In the genomic region with DNA sequence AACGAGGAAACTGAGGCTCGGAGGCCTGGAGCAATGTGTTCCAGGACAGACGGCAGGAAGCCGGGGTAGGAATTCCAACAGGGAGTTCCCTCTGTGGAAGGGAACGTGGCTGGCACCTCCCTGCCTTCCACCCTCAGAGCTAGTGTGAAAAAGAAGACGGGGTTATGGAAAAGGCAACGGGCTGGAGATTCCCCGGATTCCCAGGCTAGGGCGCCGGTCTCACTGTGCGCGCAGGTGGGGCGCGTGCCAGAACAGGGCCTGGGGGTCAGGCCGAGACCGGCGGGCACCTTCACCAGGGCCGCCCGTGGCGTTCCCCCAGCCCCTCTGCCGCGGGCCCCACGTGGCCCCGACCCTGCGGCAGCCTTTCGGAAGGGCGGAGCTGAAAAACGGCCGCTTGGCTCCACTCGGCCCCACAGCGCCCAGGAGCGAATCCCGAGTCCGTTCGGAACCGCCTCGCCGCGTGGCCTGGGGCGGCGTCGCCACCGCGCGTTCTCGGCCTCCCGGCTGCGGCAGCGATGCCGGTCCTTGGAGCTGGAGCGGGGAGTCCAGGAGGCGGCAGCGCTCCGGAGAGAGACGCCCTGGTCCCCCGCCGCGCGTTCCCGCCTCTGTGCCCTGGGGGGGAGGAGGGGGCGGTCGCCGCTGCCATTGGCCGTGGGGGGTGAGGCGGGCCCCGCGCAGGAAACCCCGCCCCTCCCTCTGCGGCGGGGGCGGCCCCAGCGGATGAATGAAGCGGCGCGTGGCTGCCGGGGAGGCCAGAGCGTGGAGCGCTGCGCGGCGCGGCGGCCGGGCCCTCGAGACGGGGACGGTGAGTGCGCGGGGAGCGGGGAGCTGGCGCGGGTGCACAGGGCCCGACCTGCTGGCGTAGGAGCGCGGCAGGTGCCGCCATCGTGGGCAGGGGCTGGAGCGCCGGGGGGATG, we compare ENCODE assay signal across 8 cellular contexts. TPM values are rescaled to one million over a fixed set of nuclear protein-coding genes. Genes with fewer than 3 reads are reported as not detected.
A peak's percentile ranks its signal among the peaks of the same experiment; 100 is the strongest.
DNase-seq lines count a peak whose midpoint lies in the region; ATAC-seq and TF ChIP-seq lines count a peak whose summit lies in the region.

A gene with protein sequence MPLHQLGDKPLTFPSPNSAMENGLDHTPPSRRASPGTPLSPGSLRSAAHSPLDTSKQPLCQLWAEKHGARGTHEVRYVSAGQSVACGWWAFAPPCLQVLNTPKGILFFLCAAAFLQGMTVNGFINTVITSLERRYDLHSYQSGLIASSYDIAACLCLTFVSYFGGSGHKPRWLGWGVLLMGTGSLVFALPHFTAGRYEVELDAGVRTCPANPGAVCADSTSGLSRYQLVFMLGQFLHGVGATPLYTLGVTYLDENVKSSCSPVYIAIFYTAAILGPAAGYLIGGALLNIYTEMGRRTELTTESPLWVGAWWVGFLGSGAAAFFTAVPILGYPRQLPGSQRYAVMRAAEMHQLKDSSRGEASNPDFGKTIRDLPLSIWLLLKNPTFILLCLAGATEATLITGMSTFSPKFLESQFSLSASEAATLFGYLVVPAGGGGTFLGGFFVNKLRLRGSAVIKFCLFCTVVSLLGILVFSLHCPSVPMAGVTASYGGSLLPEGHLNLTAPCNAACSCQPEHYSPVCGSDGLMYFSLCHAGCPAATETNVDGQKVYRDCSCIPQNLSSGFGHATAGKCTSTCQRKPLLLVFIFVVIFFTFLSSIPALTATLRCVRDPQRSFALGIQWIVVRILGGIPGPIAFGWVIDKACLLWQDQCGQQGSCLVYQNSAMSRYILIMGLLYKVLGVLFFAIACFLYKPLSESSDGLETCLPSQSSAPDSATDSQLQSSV (plus strand): TSS at position 755 of the 917 bp plus-strand sequence. CDS start 13,952 bp downstream, outside the sequence.

- H3K4me3 ChIP-seq in GM23248: peak within 1 kb of the TSS; percentile 55
- peak within 1 kb of the TSS; percentile 91 for H3K4me3 ChIP-seq in Loucy (ENCODE audit: low read length, poor library complexity, severe bottlenecking)
- peak within 1 kb of the TSS; percentile 44 for H3K4me3 ChIP-seq in cardiac muscle cell
- H3K4me3 ChIP-seq in urinary bladder (ENCODE audit: low read depth, low read length): peak within 1 kb of the TSS; percentile 50

- peak; percentile 77 for DNase-seq in DMS153 treated with DMSO at 0.1 percent for 48 hours (lab: John Stamatoyannopoulos, UW; ENCODE audit: unreplicated experiment)
- DNase-seq in GM23248: peak; percentile 65
- DNase-seq in activated naive CD4-positive, alpha-beta T cell treated with anti-CD3 and anti-CD28 coated beads, Interleukin-2, amount 50 U/mL, for 16 hours: peak; percentile 91
- peak; percentile 55 to 67 for DNase-seq in cardiac muscle cell (ENCODE audit: low read depth in 1 of 2, low spot score in 1 of 2)
- peak in 9 of 10 donors; percentile 54 to 97 (median 76) for DNase-seq in posterior cingulate gyrus

- H3K4me2 ChIP-seq in GM23248 (ENCODE audit: unreplicated experiment) (peak within 1 kb of the TSS; percentile 61), Loucy (ENCODE audit: low read depth, low read length, poor library complexity, severe bottlenecking) (peak within 1 kb of the TSS; percentile 97)

- ATAC-seq in SK-N-SH treated with all-trans-retinoic acid at 6 μM for 48 hours: peak; percentile 53

- H3K27ac ChIP-seq in GM23248 (no peak within 1 kb of the TSS), cardiac muscle cell (no peak within 1 kb of the TSS), urinary bladder (ENCODE audit: low read depth) (peak within 1 kb of the TSS; percentile 30)

- H3K79me2 ChIP-seq in GM23248 (ENCODE audit: insufficient read depth) (no peaks in the 10 kb centered on the region), Loucy (ENCODE audit: insufficient read depth, low read length) (peaks cover 50% of the 10 kb centered on the region)

- H4K20me1 ChIP-seq in GM23248 (ENCODE audit: insufficient read depth): no peaks in the 10 kb centered on the region
- peaks cover 37% of the 10 kb centered on the region for H4K20me1 ChIP-seq in Loucy (ENCODE audit: insufficient read depth, low read length, poor library complexity, severe bottlenecking)

- H2AFZ ChIP-seq in GM23248 (peak within 1 kb of the TSS; percentile 26), Loucy (ENCODE audit: low read length) (peak within 1 kb of the TSS; percentile 79)

- 4 to 5% methylated on average over 48 to 65 of the region's 100 CpGs for whole genome bisulfite sequencing in GM23248 (ENCODE audit: low coverage in 1 of 2, low lambda C conversion rate in 2 of 2, missing lambda C conversion rate in 2 of 2), 2 experiments
- 3% methylated on average over 100 of the region's 100 CpGs for WGBS in urinary bladder

- H3K9me3 ChIP-seq in GM23248 (ENCODE audit: low read depth): no peaks in the 10 kb centered on the region
- no peaks in the 10 kb centered on the region for H3K9me3 ChIP-seq in Loucy (ENCODE audit: insufficient read depth, low read depth, low read length)
- H3K9me3 ChIP-seq in cardiac muscle cell (ENCODE audit: low read depth): no peaks in the 10 kb centered on the region

- H3K9me2 ChIP-seq in GM23248 (ENCODE audit: insufficient read depth) (no peaks in the 10 kb centered on the region), Loucy (replicated peaks; ENCODE audit: low read depth, low read length) (no peaks in the 10 kb centered on the region)

- no peaks in the 10 kb centered on the region for H3K36me3 ChIP-seq in GM23248 (ENCODE audit: low read depth)
- H3K36me3 ChIP-seq in Loucy (ENCODE audit: insufficient read depth, low read length): no peaks in the 10 kb centered on the region
- no peaks in the 10 kb centered on the region for H3K36me3 ChIP-seq in cardiac muscle cell
- H3K36me3 ChIP-seq in urinary bladder (ENCODE audit: insufficient read depth): no peaks in the 10 kb centered on the region

- no peak for TF ChIP-seq CTCF in Loucy (conservative IDR thresholded peaks at IDR 0.05; ENCODE audit: low read length)
- TF ChIP-seq CTCF in cardiac muscle cell (IDR thresholded peaks at IDR 0.05; ENCODE audit: low read depth, low read length): no peak

- H3F3A ChIP-seq in GM23248 (ENCODE audit: insufficient read depth): no peaks in the 10 kb centered on the region
- H3F3A ChIP-seq in Loucy (ENCODE audit: low read depth): no peaks in the 10 kb centered on the region

- H3K4me1 ChIP-seq in GM23248 (ENCODE audit: insufficient read depth) (no peaks in the 10 kb centered on the region), Loucy (ENCODE audit: insufficient read depth, low read length, poor library complexity, severe bottlenecking) (peaks cover 51% of the 10 kb centered on the region), cardiac muscle cell (ENCODE audit: low read depth) (no peaks in the 10 kb centered on the region), urinary bladder (ENCODE audit: insufficient read depth) (peaks cover 5% of the 10 kb centered on the region)

- no peak within 1 kb of the TSS; the same call in 1 of the 2 replicates for H3K9ac ChIP-seq in GM23248
- H3K9ac ChIP-seq in Loucy (ENCODE audit: low read depth, low read length, poor library complexity, severe bottlenecking): peak within 1 kb of the TSS; percentile 87

- H3K27me3 ChIP-seq in GM23248 (replicated peaks; ENCODE audit: insufficient read depth) (peaks cover 23% of the 10 kb centered on the region), Loucy (ENCODE audit: insufficient read depth, low read length, poor library complexity, severe bottlenecking) (no peaks in the 10 kb centered on the region), cardiac muscle cell (peaks cover 69% of the 10 kb centered on the region)

- in situ Hi-C loops in GM23248 (cut with MboI): no loop called here

- intact Hi-C loops in posterior cingulate gyrus (cut with DNase I): no loop called here

TF ChIP-seq in SK-N-SH treated with all-trans-retinoic acid at 6 μM for 48 hours, 23 proteins besides CTCF, POLR2A, EP300 and RAD21:
- TF ChIP-seq POU6F1 (CRISPR knock-in tag; IDR thresholded peaks at IDR 0.05; ENCODE audit: borderline replicate concordance, low read depth) (no peak), ZFP3 (CRISPR knock-in tag; IDR thresholded peaks at IDR 0.05) (no peak), TOX (CRISPR knock-in tag; IDR thresholded peaks at IDR 0.05; ENCODE audit: borderline replicate concordance) (no peak), ZNF8 (CRISPR knock-in tag; IDR thresholded peaks at IDR 0.05) (no peak), RARB (CRISPR knock-in tag; IDR thresholded peaks at IDR 0.05) (no peak), CSRNP3 (CRISPR knock-in tag; IDR thresholded peaks at IDR 0.05) (no peak), TCF4 (CRISPR knock-in tag; IDR thresholded peaks at IDR 0.05; ENCODE audit: borderline replicate concordance) (no peak)
TF ChIP-seq in SK-N-SH treated with all-trans-retinoic acid at 6 μM for 48 hours: peak in this region for 0.

RNA-seq across cellular contexts. Expression of the gene that starts here (rescaled TPM):
- total RNA-seq in GM23248 (2014; rRNA removed; shearing (Covaris generic)): 0.22 TPM in 1 of 2 replicates, not detected in the other
- polyA plus RNA-seq in GM23248 (2016; fragmentation: Nextera tagmentation; extraction: Ambion mirVana): 0.10 and 0.43 TPM in 2 replicates
- total RNA-seq in cardiac muscle cell: 0.15 and 1.4 TPM in 2 replicates
- polyA plus RNA-seq in cardiac muscle cell: 0.67 and 1.0 TPM in 2 replicates
- total RNA-seq in urinary bladder: 1.4 TPM
- 24.8 TPM for polyA plus RNA-seq in urinary bladder

Comparison
In these comparisons a context has a peak if more than half of its experiments do, and no peak if none do; other contexts are left out.
1. RNA of the gene that starts here (polyA plus RNA-seq): 24.8 TPM in urinary bladder (single experiment); 0.67 to 1.0 TPM in cardiac muscle cell and 0.10 to 0.43 TPM in GM23248; every median in the first group is over 10 times any median in the second.
2. Peak in DNase-seq, H3K4me3 ChIP-seq and H3K4me2 ChIP-seq in GM23248; RNA of the gene not detected or under 1 TPM.
3. Peak in every context shown above with its lines, with median percentiles within 50 percentile points of each other: DNase-seq and H3K4me3 ChIP-seq.